ENCODE assay signal across 1 cellular context in genomic region chr9:97502984-97503861, GRCh38.
TF ChIP-seq lines count a peak whose summit lies in the region.

No MANE protein-coding gene starts in this region.

TF ChIP-seq in GM12878, 131 proteins besides CTCF, POLR2A, EP300 and RAD21 (continued from another document):
- TF ChIP-seq IRF3 (IDR thresholded peaks at IDR 0.05) (no peak), BCL11A (IDR thresholded peaks at IDR 0.05; ENCODE audit: low read depth, low read length) (no peak)
